5 cellular contexts compared by ENCODE assay signal in genomic region chrX:106392346-106392745, GRCh38.
"Had no signal": no experiment of that assay in that cellular context is flagged by ENCODE, and none has a peak within 500 bp of the region (broad histone marks: within the 10 kb centered on the region; RNA-seq: fewer than 3 reads in every experiment).

No MANE protein-coding gene starts in this region.

- H3K4me2 ChIP-seq: GM23338 had no signal

- ATAC-seq: GM23338, K562 had no signal

- DNase-seq: H9, HCEC 1CT, IMR-90 had no signal

- H3K27ac Mint-ChIP-seq: GM23338, H9 had no signal

- H2AFZ ChIP-seq: GM23338 had no signal

- H3K4me3 ChIP-seq: GM23338, K562 had no signal
